5 cellular contexts compared by ENCODE assay signal in genomic region chr12:56404227-56404626, GRCh38. TPM values are rescaled to one million over a fixed set of nuclear protein-coding genes. Genes with fewer than 3 reads are reported as not detected.
"Had no signal": no experiment of that assay in that cellular context is flagged by ENCODE, and none has a peak within 500 bp of the region (broad histone marks: within the 10 kb centered on the region; RNA-seq: fewer than 3 reads in every experiment).

No MANE protein-coding gene starts in this region.

RNA-seq across cellular contexts. Expression of gene APOF, which starts 41.6 kb away (rescaled TPM):
- total RNA-seq: HT-29, HT1080, IMR-90 had no signal
- polyA plus RNA-seq: IgD-negative memory B cell, IMR-90 had no signal

RNA-seq across cellular contexts. Expression of gene MIP, which starts 50.2 kb away (rescaled TPM):
- total RNA-seq: HepG2, HT1080, IMR-90 had no signal
- polyA plus RNA-seq: HepG2, IgD-negative memory B cell, IMR-90 had no signal
